9 cellular contexts compared by ENCODE assay signal in genomic region chr12:85155791-85156190, GRCh38.
A peak's percentile ranks its signal among the peaks of the same experiment; 100 is the strongest.
DNase-seq lines count a peak whose midpoint lies in the region; ATAC-seq, FAIRE-seq and TF ChIP-seq lines count a peak whose summit lies in the region.
"Had no signal": no experiment of that assay in that cellular context is flagged by ENCODE, and none has a peak within 500 bp of the region (broad histone marks: within the 10 kb centered on the region; RNA-seq: fewer than 3 reads in every experiment).

No MANE protein-coding gene starts in this region.

- intact Hi-C loops in colonic mucosa (cut with DNase I) = no loop called here

- no peak overlapping the region for H2AFZ ChIP-seq in MM.1S (ENCODE audit: low read length)

- H3K27ac ChIP-seq in MM.1S (ENCODE audit: low read length) (no peak overlapping the region), iPS DF 6.9 (ENCODE audit: low read length) (no peak overlapping the region), colonic mucosa (no peak overlapping the region), suprapubic skin (no peak overlapping the region)

- TF ChIP-seq POLR2A in suprapubic skin (IDR thresholded peaks at IDR 0.05) = no peak
- no peak for TF ChIP-seq POLR2A in GM18505 (IDR thresholded peaks at IDR 0.05; ENCODE audit: borderline replicate concordance, extremely low read depth, insufficient read depth, insufficient read length)

- no peak for ATAC-seq in GM18505 (IDR thresholded peaks at IDR 0.05; ENCODE audit: unreplicated experiment)

- H3K9me2 ChIP-seq in MM.1S (replicated peaks; ENCODE audit: insufficient read depth, low read length) = no peaks in the 10 kb centered on the region

- H3K9ac ChIP-seq in MM.1S (ENCODE audit: low read length) (no peak overlapping the region), colonic mucosa (ENCODE audit: low read depth in 2 of 2, low read length in 2 of 2) (no peak overlapping the region)

- TF ChIP-seq CTCF in D721Med (IDR thresholded peaks at IDR 0.05; ENCODE audit: insufficient read depth, missing control alignments) (peak; percentile 55), MM.1S (IDR thresholded peaks at IDR 0.05; ENCODE audit: low read length) (peak; percentile 36), colonic mucosa (IDR thresholded peaks at IDR 0.05) (no peak), suprapubic skin (IDR thresholded peaks at IDR 0.05) (no peak)

- DNase-seq in D721Med (ENCODE audit: insufficient read length, low spot score) = no peak
- DNase-seq in MM.1S = peak; percentile 26
- DNase-seq in SK-N-DZ (ENCODE audit: low spot score) = peak; percentile 66
- DNase-seq in iPS DF 6.9 (ENCODE audit: low read depth, low spot score) = peak; percentile 5
- DNase-seq in colonic mucosa = no peak
- DNase-seq in suprapubic skin (ENCODE audit: low spot score in 2 of 2) = no peak
- no peak for DNase-seq in activated CD4-positive, alpha-beta T cell treated with anti-CD3 and anti-CD28 coated beads, Interleukin-2, amount 50 U/mL, for 48 hours
- DNase-seq: stimulated activated CD4-positive, alpha-beta T cell treated with anti-CD3 and anti-CD28 coated beads, Interleukin-2, amount 100 ng/mL, for 24 hours had no signal

- H3K9me3 ChIP-seq in MM.1S (replicated peaks; ENCODE audit: insufficient read depth, low read length) (no peaks in the 10 kb centered on the region), iPS DF 6.9 (ENCODE audit: control insufficient read depth, insufficient read depth, low read length) (no peaks in the 10 kb centered on the region), colonic mucosa (no peaks in the 10 kb centered on the region), suprapubic skin (no peaks in the 10 kb centered on the region)

- H3K4me3 ChIP-seq in MM.1S (ENCODE audit: low read length) (no peak overlapping the region), iPS DF 6.9 (ENCODE audit: low read length) (no peak overlapping the region), colonic mucosa (no peak overlapping the region), suprapubic skin (no peak overlapping the region)

- no peaks in the 10 kb centered on the region for H3K79me2 ChIP-seq in MM.1S (ENCODE audit: low read length)

- H3K27me3 ChIP-seq in MM.1S (replicated peaks; ENCODE audit: insufficient read depth, low read length) (no peaks in the 10 kb centered on the region), iPS DF 6.9 (ENCODE audit: control insufficient read depth, insufficient read depth, low read length) (no peaks in the 10 kb centered on the region), colonic mucosa (no peaks in the 10 kb centered on the region), suprapubic skin (no peaks in the 10 kb centered on the region)

- H3K4me2 ChIP-seq in MM.1S (ENCODE audit: low read depth, low read length) = no peak overlapping the region

- H3K36me3 ChIP-seq in MM.1S (replicated peaks; ENCODE audit: insufficient read depth, low read length) (no peaks in the 10 kb centered on the region), iPS DF 6.9 (ENCODE audit: control insufficient read depth, insufficient read depth, low read length) (no peaks in the 10 kb centered on the region), colonic mucosa (no peaks in the 10 kb centered on the region), suprapubic skin (no peaks in the 10 kb centered on the region)

- H3F3A ChIP-seq in MM.1S (ENCODE audit: insufficient read depth, low read length) = no peaks in the 10 kb centered on the region

- no CpG with 5 or more reads among the region's 2 CpGs for WGBS in iPS DF 6.9 (ENCODE audit: insufficient coverage, insufficient read length)
- 39% methylated on average over 2 of the region's 2 CpGs for WGBS in suprapubic skin

- H4K20me1 ChIP-seq in MM.1S (ENCODE audit: insufficient read depth, low read length) = no peaks in the 10 kb centered on the region

- no peak for TF ChIP-seq EP300 in suprapubic skin (IDR thresholded peaks at IDR 0.05)

- H3K4me1 ChIP-seq in MM.1S (ENCODE audit: low read length) (no peaks in the 10 kb centered on the region), iPS DF 6.9 (ENCODE audit: control insufficient read depth, insufficient read depth, low read length) (no peaks in the 10 kb centered on the region), colonic mucosa (no peaks in the 10 kb centered on the region), suprapubic skin (no peaks in the 10 kb centered on the region)

- peak; percentile 35 for FAIRE-seq in D721Med (lab: Jason Lieb, UNC)

Comparison
In these comparisons a context has a peak if more than half of its experiments do, and no peak if none do; other contexts are left out.
1. DNase-seq: peak in MM.1S (single experiment), SK-N-DZ (single experiment) and iPS DF 6.9 (single experiment); none in D721Med (single experiment), colonic mucosa (single experiment), suprapubic skin (0 of 2) and activated CD4-positive, alpha-beta T cell treated with anti-CD3 and anti-CD28 coated beads, Interleukin-2, amount 50 U/mL, for 48 hours (0 of 2).
2. CTCF ChIP-seq: peak in D721Med (single experiment) and MM.1S (single experiment); none in colonic mucosa (single experiment) and suprapubic skin (0 of 2).